8 cellular contexts compared by ENCODE assay signal in genomic region chr15:28096411-28096719, GRCh38. TPM values are rescaled to one million over a fixed set of nuclear protein-coding genes. Genes with fewer than 3 reads are reported as not detected.
DNase-seq lines count a peak whose midpoint lies in the region; ATAC-seq and TF ChIP-seq lines count a peak whose summit lies in the region.

No MANE protein-coding gene starts in this region.

- no peaks in the 10 kb centered on the region for H3K9me3 ChIP-seq in ectodermal cell (ENCODE audit: control insufficient read depth, low read length)
- H3K9me3 ChIP-seq in osteoblast (ENCODE audit: low read depth, low read length), result no peaks in the 10 kb centered on the region

- peak overlapping the region; percentile 79 for H3K4me2 ChIP-seq in osteoblast (ENCODE audit: insufficient read depth, low read length)

- 1% methylated on average over 15 of the region's 15 CpGs for WGBS in ectodermal cell, 2 experiments

- DNase-seq in GM06990 (ENCODE audit: extremely low read depth, insufficient read length) (no peak), osteoblast (ENCODE audit: insufficient read length, low spot score, missing footprints) (no peak), GM10266 (ENCODE audit: extremely low spot score) (no peak), NCI-H1105 (lab: John Stamatoyannopoulos, UW) (no peak)
- no peak for DNase-seq in NK-92 treated with Interleukin-12 subunit alpha and Interleukin-12 subunit beta, amount 100 ng/mL, for 24 hours (lab: John Stamatoyannopoulos, UW)

- ATAC-seq in HG03354 (IDR thresholded peaks at IDR 0.05; ENCODE audit: poor library complexity, severe bottlenecking, unreplicated experiment) (peak; percentile 8), GM21367 (IDR thresholded peaks at IDR 0.05; ENCODE audit: unreplicated experiment) (no peak)

- peak overlapping the region; percentile 59 for H2AFZ ChIP-seq in osteoblast (ENCODE audit: low read length)

- no peaks in the 10 kb centered on the region for H3K79me2 ChIP-seq in osteoblast (ENCODE audit: insufficient read depth, low read length)

- TF ChIP-seq CTCF in GM06990 (IDR thresholded peaks at IDR 0.05; ENCODE audit: insufficient read depth, low read length, poor library complexity, severe bottlenecking) (no peak), osteoblast (IDR thresholded peaks at IDR 0.05; ENCODE audit: extremely low read depth, low read depth, low read length) (no peak), GM10266 (IDR thresholded peaks at IDR 0.05; ENCODE audit: control insufficient read depth, insufficient read depth, low read depth, missing control alignments) (no peak)

- H3K27me3 ChIP-seq in GM06990 (replicated peaks; ENCODE audit: control insufficient read depth, insufficient read depth, low read length) (peaks cover 5% of the 10 kb centered on the region), ectodermal cell (ENCODE audit: control insufficient read depth, insufficient read depth, low read length, poor library complexity, severe bottlenecking) (peaks cover 90% of the 10 kb centered on the region), osteoblast (ENCODE audit: insufficient read depth, low read length) (peaks cover 52% of the 10 kb centered on the region)

- H3K27ac ChIP-seq in ectodermal cell (ENCODE audit: insufficient read depth, low read depth, low read length, poor library complexity, severe bottlenecking), result no peak overlapping the region
- H3K27ac ChIP-seq in osteoblast (ENCODE audit: low read depth, low read length), result no peak overlapping the region

- H4K20me1 ChIP-seq in osteoblast (ENCODE audit: insufficient read depth, low read length), result no peaks in the 10 kb centered on the region

- H3K4me1 ChIP-seq in ectodermal cell (ENCODE audit: control insufficient read depth, insufficient read depth, low read length) (peaks cover 16% of the 10 kb centered on the region), osteoblast (ENCODE audit: insufficient read depth, low read length) (peaks cover 12% of the 10 kb centered on the region)

- H3K4me3 ChIP-seq in GM06990 (replicated peaks; ENCODE audit: low read depth, low read length), result peak overlapping the region; percentile 49
- H3K4me3 ChIP-seq in ectodermal cell (ENCODE audit: insufficient read depth, low read depth, low read length), result peak overlapping the region; percentile 39
- H3K4me3 ChIP-seq in osteoblast (ENCODE audit: insufficient read depth, low read length), result peak overlapping the region; percentile 56

- H3K36me3 ChIP-seq in GM06990 (ENCODE audit: control insufficient read depth, insufficient read depth, low read length) (no peaks in the 10 kb centered on the region), ectodermal cell (ENCODE audit: control insufficient read depth, insufficient read depth, low read length) (no peaks in the 10 kb centered on the region), osteoblast (ENCODE audit: insufficient read depth, low read length) (no peaks in the 10 kb centered on the region)

RNA-seq across cellular contexts. Expression of gene OCA2, which starts 2.8 kb away (rescaled TPM):
- 0.61 TPM for polyA plus RNA-seq in ectodermal cell (2013, experiment 1 of 4)
- polyA plus RNA-seq in ectodermal cell (2013, experiment 2 of 4), result 0.73 TPM
- 0.64 TPM for polyA plus RNA-seq in ectodermal cell (2013, experiment 3 of 4)
- polyA plus RNA-seq in ectodermal cell (2013, experiment 4 of 4), result 0.89 TPM
- total RNA-seq in osteoblast, result not detected in 2 replicates
